In genomic region chr13:113210834-113211233, GRCh38 we compare ENCODE assay signal across 9 cellular contexts. TPM values are rescaled to one million over a fixed set of nuclear protein-coding genes. Genes with fewer than 3 reads are reported as not detected.
A peak's percentile ranks its signal among the peaks of the same experiment; 100 is the strongest.
DNase-seq lines count a peak whose midpoint lies in the region; ATAC-seq, FAIRE-seq and TF ChIP-seq lines count a peak whose summit lies in the region.
"Had no signal": no experiment of that assay in that cellular context is flagged by ENCODE, and none has a peak within 500 bp of the region (broad histone marks: within the 10 kb centered on the region; RNA-seq: fewer than 3 reads in every experiment).

No MANE protein-coding gene starts in this region.

- CTCF ChIA-PET in Calu3 (lab: Charles Lee), result no interaction called here
- CTCF ChIA-PET in GM12878 (lab: Yijun Ruan, JAX), result no interaction called here
- CTCF ChIA-PET in GM10248 (lab: Yijun Ruan, JAX), result no interaction called here

- H3K27me3 ChIP-seq in GM12878 (replicated peaks in 1 of 2; ENCODE audit: control insufficient read depth in 2 of 2, insufficient read depth in 2 of 2, low read length in 1 of 2) (no peaks in the 10 kb centered on the region), upper lobe of left lung (no peaks in the 10 kb centered on the region)

- peaks cover 87% of the 10 kb centered on the region for H3K79me2 ChIP-seq in GM12878 (ENCODE audit: control insufficient read depth, insufficient read depth, low read length)

- no peak overlapping the region for H3K4me3 Mint-ChIP-seq in Calu3 (ENCODE audit: low read depth, unreplicated experiment)
- peak overlapping the region; percentile 88 for H3K4me3 Mint-ChIP-seq in nephron progenitor cell

- H3K27me3 Mint-ChIP-seq in Calu3 (ENCODE audit: unreplicated experiment), result no peaks in the 10 kb centered on the region
- H3K27me3 Mint-ChIP-seq in nephron progenitor cell (ENCODE audit: low read depth, poor library complexity), result no peaks in the 10 kb centered on the region

- TF ChIP-seq EP300 in GM12878 (IDR thresholded peaks at IDR 0.05; ENCODE audit: borderline replicate concordance in 1 of 2, control insufficient read depth in 1 of 2, low read depth in 2 of 2, low read length in 2 of 2), result no peak
- no peak for TF ChIP-seq EP300 in upper lobe of left lung (IDR thresholded peaks at IDR 0.05)

- no peaks in the 10 kb centered on the region for H3K4me1 Mint-ChIP-seq in Calu3 (ENCODE audit: low read depth, unreplicated experiment)
- H3K4me1 Mint-ChIP-seq in nephron progenitor cell, result peaks cover 54% of the 10 kb centered on the region

- no peak overlapping the region for H2AFZ ChIP-seq in GM12878 (ENCODE audit: control insufficient read depth, low read depth, low read length)

- FAIRE-seq in GM12878 (lab: Jason Lieb, UNC), result no peak

- H3K27ac Mint-ChIP-seq in Calu3 (ENCODE audit: unreplicated experiment) (no peak overlapping the region), nephron progenitor cell (peak overlapping the region; percentile 67)

- in situ Hi-C loops in GM12878 (cut with MboI), result no loop called here

- TF ChIP-seq POLR2A in GM12878 (IDR thresholded peaks at IDR 0.05; ENCODE audit: low read depth, low read length), result no peak
- no peak for TF ChIP-seq POLR2A in upper lobe of left lung (IDR thresholded peaks at IDR 0.05)

- H3K9me3 ChIP-seq in GM12878 (replicated peaks; ENCODE audit: control insufficient read depth, insufficient read depth, low read length) (no peaks in the 10 kb centered on the region), upper lobe of left lung (no peaks in the 10 kb centered on the region)

- H3K9me3 Mint-ChIP-seq in Calu3 (ENCODE audit: low read depth, unreplicated experiment) (no peaks in the 10 kb centered on the region), nephron progenitor cell (no peaks in the 10 kb centered on the region)

- BruUV-seq in Calu3 (replicated peaks; lab: Mats Ljungman, UMichigan), result TSS peak; percentile 54
- BruUV-seq in GM12878 (replicated peaks; lab: Mats Ljungman, UMichigan), result TSS peak; percentile 70

- TF ChIP-seq CTCF in Calu3 (IDR thresholded peaks at IDR 0.05; ENCODE audit: unreplicated experiment) (no peak), GM12878 (IDR thresholded peaks at IDR 0.05 in 2 of 3, conservative IDR thresholded peaks at IDR 0.05 in 1 of 3; ENCODE audit: control insufficient read depth in 2 of 3, extremely low read depth in 1 of 3, insufficient read depth in 1 of 3, low read depth in 3 of 3, low read length in 3 of 3) (no peak), nephron progenitor cell (IDR thresholded peaks at IDR 0.05) (no peak), upper lobe of left lung (IDR thresholded peaks at IDR 0.05) (no peak), GM10248 (IDR thresholded peaks at IDR 0.05; ENCODE audit: control extremely low read depth, extremely low read depth, low read depth, missing control alignments) (no peak)

- H3K36me3 ChIP-seq in GM12878 (ENCODE audit: control insufficient read depth in 2 of 2, insufficient read depth in 2 of 2, low read length in 1 of 2) (no peaks in the 10 kb centered on the region; a peak in 1 of 4 replicates), upper lobe of left lung (peaks cover 0 to 4% (median 2%) of the 10 kb centered on the region in 4 donors)

- DNase-seq in Calu3 (no peak), GM12878 (ENCODE audit: low read depth, low spot score) (no peak), nephron progenitor cell (no peak), NCI-H524 treated with DMSO at 0.1 percent for 48 hours (lab: John Stamatoyannopoulos, UW) (no peak), upper lobe of left lung (no peak), GM10248 (ENCODE audit: extremely low spot score) (no peak)
- DNase-seq in Jurkat, Clone E6-1 (ENCODE audit: low read depth, low spot score), result no peak
- DNase-seq: amniotic stem cell had no signal

- RAD21 ChIA-PET in GM12878 (lab: Charles Lee; ENCODE audit: unreplicated experiment), result no interaction called here

- intact Hi-C loops in Calu3 (cut with micrococcal nuclease; ENCODE audit: unreplicated experiment) (no loop called here), GM12878 (cut with micrococcal nuclease; ENCODE audit: unreplicated experiment) (no loop called here)

- peaks cover 18% of the 10 kb centered on the region for H3K4me1 ChIP-seq in GM12878 (ENCODE audit: control insufficient read depth, insufficient read depth, low read length)
- H3K4me1 ChIP-seq in upper lobe of left lung, result peaks cover 28 to 64% (median 41%) of the 10 kb centered on the region in 4 donors

- H3K4me3 ChIP-seq in Jurkat, Clone E6-1 (ENCODE audit: low read length), result peak overlapping the region; percentile 67
- H3K4me3 ChIP-seq in GM12878, result peak overlapping the region; percentile 75
- peak overlapping the region in 2 of 4 donors; percentile 95 to 97 for H3K4me3 ChIP-seq in upper lobe of left lung

- H4K20me1 ChIP-seq in GM12878 (ENCODE audit: control insufficient read depth, insufficient read depth), result peaks cover 13% of the 10 kb centered on the region; the same call in 1 of the 2 replicates

- TF ChIP-seq RAD21 in GM12878 (IDR thresholded peaks at IDR 0.05; ENCODE audit: insufficient read depth, low read depth, low read length), result no peak

- 48% methylated on average over 6 of the region's 6 CpGs for WGBS in GM12878 (ENCODE audit: insufficient coverage, insufficient replicate concordance, low lambda C conversion rate, missing lambda C conversion rate)
- 75 to 89% methylated on average over 6 of the region's 6 CpGs for WGBS in upper lobe of left lung, 2 donors

- H3K4me2 ChIP-seq in GM12878 (ENCODE audit: control insufficient read depth, insufficient read depth), result peak overlapping the region; percentile 19

- POLR2A ChIA-PET in GM12878 (lab: Charles Lee) (no interaction called here), GM10248 (lab: Yijun Ruan, JAX) (no interaction called here)

- H3K36me3 Mint-ChIP-seq in Calu3 (ENCODE audit: insufficient read depth, unreplicated experiment), result peaks cover 10% of the 10 kb centered on the region
- peaks cover 32% of the 10 kb centered on the region for H3K36me3 Mint-ChIP-seq in nephron progenitor cell (ENCODE audit: low read depth)

- ATAC-seq in GM12878, result no peak
- ATAC-seq in HG03439 (IDR thresholded peaks at IDR 0.05; ENCODE audit: unreplicated experiment), result no peak
- no peak for ATAC-seq in upper lobe of left lung (ENCODE audit: low FRiP score in 2 of 2)

- SMC1A ChIA-PET in GM12878 (lab: Charles Lee; ENCODE audit: uncharacterized antibody, unreplicated experiment), result no interaction called here

- H3K27ac ChIP-seq in GM12878 (ENCODE audit: control insufficient read depth, insufficient read depth) (no peak overlapping the region), upper lobe of left lung (no peak overlapping the region)

- H3K9ac ChIP-seq in GM12878 (ENCODE audit: control insufficient read depth, insufficient read depth, low read length), result no peak overlapping the region

RNA-seq across cellular contexts. Expression of gene CUL4A, which starts 1.4 kb away (rescaled TPM):
- total RNA-seq in Calu3 (2022) (27.3 and 32.1 TPM in 2 replicates), GM12878 (2014; rRNA removed) (73.8 and 74.3 TPM in 2 replicates), GM12878 (2014; rRNA removed; fragmentation: Illumina TruSeq; extraction: Trizol) (50.1 and 50.8 TPM in 2 replicates), GM12878 (2021) (55.7 and 60.9 TPM in 2 replicates), upper lobe of left lung (100 to 1,000 TPM in 4 of 6 donors, 10 to 100 TPM in 2; 54.4 to 346 (median 129) TPM)
- 81.6 TPM for polyA plus RNA-seq in Jurkat, Clone E6-1 (2012; ENCODE audit: insufficient read depth, insufficient read length)
- 136 and 144 TPM in 2 replicates for total RNA-seq in GM12878 (2013; cell fraction: nucleolus; rRNA removed)
- 31.1 TPM for polyA plus RNA-seq in GM12878 (2011; ENCODE audit: low read depth)
- polyA plus RNA-seq in GM12878 (2011; rRNA removed) (40.1 and 42.3 TPM in 2 replicates), GM12878 (2014; fragmentation: Illumina TruSeq; extraction: Trizol) (45.1 and 48.0 TPM in 2 replicates), GM12878 (2014; fragmentation: Nextera tagmentation; extraction: Ambion mirVana) (10 to 100 TPM; 19.7 to 21.8 TPM), GM12878 (2014; rRNA removed) (60.4 and 60.9 TPM in 2 replicates), GM12878 (2016; fragmentation: Nextera tagmentation; extraction: Ambion mirVana) (10 to 100 TPM; 64.1 to 66.5 TPM)
- 30.7 and 37.1 TPM in 2 replicates for polyA plus RNA-seq in GM12878 (2011; cell fraction: cytosol; rRNA removed)
- 78.6 and 86.5 TPM in 2 replicates for polyA plus RNA-seq in GM12878 (2011; cell fraction: nucleus; rRNA removed)
- polyA plus RNA-seq in GM12878 (2012), result 40.8 and 43.4 TPM in 2 replicates
- polyA minus RNA-seq in GM12878 (2011; rRNA and poly(A)+ RNA removed), result 46.0 and 47.9 TPM in 2 replicates
- 10.2 and 13.0 TPM in 2 replicates for polyA minus RNA-seq in GM12878 (2011; cell fraction: cytosol; rRNA and poly(A)+ RNA removed)
- 39.2 and 65.7 TPM in 2 replicates for polyA minus RNA-seq in GM12878 (2011; cell fraction: nucleus; rRNA and poly(A)+ RNA removed)

RNA-seq across cellular contexts. Expression of gene PCID2, which starts 2.4 kb away (rescaled TPM):
- total RNA-seq in Calu3 (2022), result 21.1 and 21.2 TPM in 2 replicates
- 104 TPM for polyA plus RNA-seq in Jurkat, Clone E6-1 (2012; ENCODE audit: insufficient read depth, insufficient read length)
- total RNA-seq in GM12878 (2013; cell fraction: nucleolus; rRNA removed), result 259 and 265 TPM in 2 replicates
- 53.5 and 61.0 TPM in 2 replicates for total RNA-seq in GM12878 (2014; rRNA removed)
- 44.6 and 46.1 TPM in 2 replicates for total RNA-seq in GM12878 (2014; rRNA removed; fragmentation: Illumina TruSeq; extraction: Trizol)
- 37.0 and 37.6 TPM in 2 replicates for total RNA-seq in GM12878 (2021)
- polyA plus RNA-seq in GM12878 (2011; ENCODE audit: low read depth), result 32.5 TPM
- 98.1 and 107 TPM in 2 replicates for polyA plus RNA-seq in GM12878 (2011; rRNA removed)
- polyA plus RNA-seq in GM12878 (2011; cell fraction: cytosol; rRNA removed), result 47.3 and 48.2 TPM in 2 replicates
- 104 and 109 TPM in 2 replicates for polyA plus RNA-seq in GM12878 (2011; cell fraction: nucleus; rRNA removed)
- polyA plus RNA-seq in GM12878 (2012), result 39.0 and 42.4 TPM in 2 replicates
- polyA plus RNA-seq in GM12878 (2014; fragmentation: Illumina TruSeq; extraction: Trizol), result 47.2 and 57.0 TPM in 2 replicates
- polyA plus RNA-seq in GM12878 (2014; fragmentation: Nextera tagmentation; extraction: Ambion mirVana), result 10 to 100 TPM; 65.4 to 71.8 TPM
- 48.3 and 54.4 TPM in 2 replicates for polyA plus RNA-seq in GM12878 (2014; rRNA removed)
- 10 to 100 TPM; 62.1 to 70.0 TPM for polyA plus RNA-seq in GM12878 (2016; fragmentation: Nextera tagmentation; extraction: Ambion mirVana)
- polyA minus RNA-seq in GM12878 (2011; rRNA and poly(A)+ RNA removed), result 53.5 and 76.1 TPM in 2 replicates
- 15.5 and 16.0 TPM in 2 replicates for polyA minus RNA-seq in GM12878 (2011; cell fraction: cytosol; rRNA and poly(A)+ RNA removed)
- polyA minus RNA-seq in GM12878 (2011; cell fraction: nucleus; rRNA and poly(A)+ RNA removed), result 49.1 and 52.4 TPM in 2 replicates
- 10 to 100 TPM; 30.7 to 62.5 (median 37.1) TPM for total RNA-seq in upper lobe of left lung

RNA-seq across cellular contexts. Expression of gene PROZ, which starts 52.4 kb away (rescaled TPM):
- total RNA-seq in Calu3 (2022), result not detected in 2 replicates
- polyA plus RNA-seq in Jurkat, Clone E6-1 (2012; ENCODE audit: insufficient read depth, insufficient read length), result not detected
- total RNA-seq in GM12878 (2013; cell fraction: nucleolus; rRNA removed), result not detected in 2 replicates
- not detected in 2 replicates for total RNA-seq in GM12878 (2014; rRNA removed)
- not detected in 2 replicates for total RNA-seq in GM12878 (2014; rRNA removed; fragmentation: Illumina TruSeq; extraction: Trizol)
- total RNA-seq in GM12878 (2021), result not detected in 2 replicates
- polyA plus RNA-seq in GM12878 (2011; ENCODE audit: low read depth), result not detected
- not detected in 2 replicates for polyA plus RNA-seq in GM12878 (2011; rRNA removed)
- not detected in 2 replicates for polyA plus RNA-seq in GM12878 (2011; cell fraction: cytosol; rRNA removed)
- not detected in 2 replicates for polyA plus RNA-seq in GM12878 (2011; cell fraction: nucleus; rRNA removed)
- 0.09 and 0.14 TPM in 2 replicates for polyA plus RNA-seq in GM12878 (2012)
- polyA plus RNA-seq in GM12878 (2014; fragmentation: Illumina TruSeq; extraction: Trizol), result 0.07 TPM in 1 of 2 replicates, not detected in the other
- not detected for polyA plus RNA-seq in GM12878 (2014; fragmentation: Nextera tagmentation; extraction: Ambion mirVana)
- not detected in 2 replicates for polyA plus RNA-seq in GM12878 (2014; rRNA removed)
- under 1 TPM; 0.21 to 0.24 TPM for polyA plus RNA-seq in GM12878 (2016; fragmentation: Nextera tagmentation; extraction: Ambion mirVana)
- polyA minus RNA-seq in GM12878 (2011; rRNA and poly(A)+ RNA removed), result not detected in 2 replicates
- polyA minus RNA-seq in GM12878 (2011; cell fraction: cytosol; rRNA and poly(A)+ RNA removed), result not detected in 2 replicates
- not detected in 2 replicates for polyA minus RNA-seq in GM12878 (2011; cell fraction: nucleus; rRNA and poly(A)+ RNA removed)
- total RNA-seq in upper lobe of left lung, result not detected
